ENCODE assay signal across 1 cellular context in the genomic region with DNA sequence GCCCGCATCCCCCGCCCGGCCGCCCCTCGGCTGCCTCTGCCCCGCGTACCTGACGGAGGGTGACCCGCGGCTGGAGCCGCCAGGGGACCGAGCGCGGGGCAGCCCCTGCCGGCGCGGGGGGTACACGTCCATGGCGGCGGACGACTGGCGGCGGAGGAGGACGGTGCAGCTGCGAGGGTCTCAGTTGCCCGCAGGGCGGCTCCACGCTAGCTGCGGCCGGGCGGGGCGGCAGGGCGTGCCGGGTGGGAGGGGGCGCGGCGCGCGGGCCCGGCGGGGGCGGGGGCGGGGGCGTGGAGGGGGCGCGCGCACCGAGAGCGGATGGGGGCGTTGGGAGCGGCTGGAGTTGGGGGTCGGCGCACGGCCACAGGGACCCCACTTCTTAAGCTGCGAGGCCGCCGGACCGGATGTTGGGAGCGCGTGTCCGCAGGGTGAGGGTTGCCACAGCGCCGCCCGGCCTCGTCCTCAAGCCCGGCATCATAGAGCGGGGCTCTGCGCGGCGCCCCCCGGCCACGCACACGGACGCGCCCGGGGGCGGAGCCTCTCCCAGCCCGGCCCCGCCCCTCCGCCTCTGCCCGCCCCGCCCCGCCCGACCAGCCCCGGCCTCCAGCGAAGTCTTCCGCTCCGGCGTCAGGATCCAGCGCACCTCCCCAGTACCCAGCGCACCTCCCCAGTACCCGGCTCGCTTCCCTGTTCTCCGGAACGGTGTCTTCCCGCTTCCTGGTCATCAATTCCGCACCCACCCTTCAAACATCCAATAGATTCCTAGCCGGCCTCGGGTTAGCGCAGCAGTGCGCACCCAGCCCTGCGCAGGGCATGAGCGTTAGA.
A peak's percentile ranks its signal among the peaks of the same experiment; 100 is the strongest.
TF ChIP-seq lines count a peak whose summit lies in the region.

A gene (minus strand): TSS at position 244 of the 825 bp plus-strand sequence. CDS start 112 bp downstream, at position 132.

TF ChIP-seq in HEK293, 187 proteins besides CTCF, POLR2A, EP300 and RAD21 (continued from another document and continues in another):
- TF ChIP-seq, protein P1, sequence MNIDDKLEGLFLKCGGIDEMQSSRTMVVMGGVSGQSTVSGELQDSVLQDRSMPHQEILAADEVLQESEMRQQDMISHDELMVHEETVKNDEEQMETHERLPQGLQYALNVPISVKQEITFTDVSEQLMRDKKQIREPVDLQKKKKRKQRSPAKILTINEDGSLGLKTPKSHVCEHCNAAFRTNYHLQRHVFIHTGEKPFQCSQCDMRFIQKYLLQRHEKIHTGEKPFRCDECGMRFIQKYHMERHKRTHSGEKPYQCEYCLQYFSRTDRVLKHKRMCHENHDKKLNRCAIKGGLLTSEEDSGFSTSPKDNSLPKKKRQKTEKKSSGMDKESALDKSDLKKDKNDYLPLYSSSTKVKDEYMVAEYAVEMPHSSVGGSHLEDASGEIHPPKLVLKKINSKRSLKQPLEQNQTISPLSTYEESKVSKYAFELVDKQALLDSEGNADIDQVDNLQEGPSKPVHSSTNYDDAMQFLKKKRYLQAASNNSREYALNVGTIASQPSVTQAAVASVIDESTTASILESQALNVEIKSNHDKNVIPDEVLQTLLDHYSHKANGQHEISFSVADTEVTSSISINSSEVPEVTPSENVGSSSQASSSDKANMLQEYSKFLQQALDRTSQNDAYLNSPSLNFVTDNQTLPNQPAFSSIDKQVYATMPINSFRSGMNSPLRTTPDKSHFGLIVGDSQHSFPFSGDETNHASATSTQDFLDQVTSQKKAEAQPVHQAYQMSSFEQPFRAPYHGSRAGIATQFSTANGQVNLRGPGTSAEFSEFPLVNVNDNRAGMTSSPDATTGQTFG (tag by site-specific recombination; IDR thresholded peaks at IDR 0.05; ENCODE audit: borderline replicate concordance), result no peak
- TF ChIP-seq, protein P2, sequence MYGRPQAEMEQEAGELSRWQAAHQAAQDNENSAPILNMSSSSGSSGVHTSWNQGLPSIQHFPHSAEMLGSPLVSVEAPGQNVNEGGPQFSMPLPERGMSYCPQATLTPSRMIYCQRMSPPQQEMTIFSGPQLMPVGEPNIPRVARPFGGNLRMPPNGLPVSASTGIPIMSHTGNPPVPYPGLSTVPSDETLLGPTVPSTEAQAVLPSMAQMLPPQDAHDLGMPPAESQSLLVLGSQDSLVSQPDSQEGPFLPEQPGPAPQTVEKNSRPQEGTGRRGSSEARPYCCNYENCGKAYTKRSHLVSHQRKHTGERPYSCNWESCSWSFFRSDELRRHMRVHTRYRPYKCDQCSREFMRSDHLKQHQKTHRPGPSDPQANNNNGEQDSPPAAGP (tag by site-specific recombination; IDR thresholded peaks at IDR 0.05), result 0 out of 2 replicates have a peak, but pooled peaks have one; percentile 47
- peak; percentile 58; the same call in 1 of the 2 replicates for TF ChIP-seq KLF1 (tag by site-specific recombination; IDR thresholded peaks at IDR 0.05)
- TF ChIP-seq, protein P3, sequence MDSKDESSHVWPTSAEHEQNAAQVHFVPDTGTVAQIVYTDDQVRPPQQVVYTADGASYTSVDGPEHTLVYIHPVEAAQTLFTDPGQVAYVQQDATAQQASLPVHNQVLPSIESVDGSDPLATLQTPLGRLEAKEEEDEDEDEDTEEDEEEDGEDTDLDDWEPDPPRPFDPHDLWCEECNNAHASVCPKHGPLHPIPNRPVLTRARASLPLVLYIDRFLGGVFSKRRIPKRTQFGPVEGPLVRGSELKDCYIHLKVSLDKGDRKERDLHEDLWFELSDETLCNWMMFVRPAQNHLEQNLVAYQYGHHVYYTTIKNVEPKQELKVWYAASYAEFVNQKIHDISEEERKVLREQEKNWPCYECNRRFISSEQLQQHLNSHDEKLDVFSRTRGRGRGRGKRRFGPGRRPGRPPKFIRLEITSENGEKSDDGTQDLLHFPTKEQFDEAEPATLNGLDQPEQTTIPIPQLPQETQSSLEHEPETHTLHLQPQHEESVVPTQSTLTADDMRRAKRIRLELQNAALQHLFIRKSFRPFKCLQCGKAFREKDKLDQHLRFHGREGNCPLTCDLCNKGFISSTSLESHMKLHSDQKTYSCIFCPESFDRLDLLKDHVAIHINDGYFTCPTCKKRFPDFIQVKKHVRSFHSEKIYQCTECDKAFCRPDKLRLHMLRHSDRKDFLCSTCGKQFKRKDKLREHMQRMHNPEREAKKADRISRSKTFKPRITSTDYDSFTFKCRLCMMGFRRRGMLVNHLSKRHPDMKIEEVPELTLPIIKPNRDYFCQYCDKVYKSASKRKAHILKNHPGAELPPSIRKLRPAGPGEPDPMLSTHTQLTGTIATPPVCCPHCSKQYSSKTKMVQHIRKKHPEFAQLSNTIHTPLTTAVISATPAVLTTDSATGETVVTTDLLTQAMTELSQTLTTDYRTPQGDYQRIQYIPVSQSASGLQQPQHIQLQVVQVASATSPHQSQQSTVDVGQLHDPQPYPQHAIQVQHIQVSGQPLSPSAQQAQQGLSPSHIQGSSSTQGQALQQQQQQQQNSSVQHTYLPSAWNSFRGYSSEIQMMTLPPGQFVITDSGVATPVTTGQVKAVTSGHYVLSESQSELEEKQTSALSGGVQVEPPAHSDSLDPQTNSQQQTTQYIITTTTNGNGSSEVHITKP (tag by site-specific recombination; IDR thresholded peaks at IDR 0.05), result peak; percentile 99
- TF ChIP-seq, protein P4, sequence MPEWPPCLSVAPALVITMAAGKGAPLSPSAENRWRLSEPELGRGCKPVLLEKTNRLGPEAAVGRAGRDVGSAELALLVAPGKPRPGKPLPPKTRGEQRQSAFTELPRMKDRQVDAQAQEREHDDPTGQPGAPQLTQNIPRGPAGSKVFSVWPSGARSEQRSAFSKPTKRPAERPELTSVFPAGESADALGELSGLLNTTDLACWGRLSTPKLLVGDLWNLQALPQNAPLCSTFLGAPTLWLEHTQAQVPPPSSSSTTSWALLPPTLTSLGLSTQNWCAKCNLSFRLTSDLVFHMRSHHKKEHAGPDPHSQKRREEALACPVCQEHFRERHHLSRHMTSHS (tag by site-specific recombination; IDR thresholded peaks at IDR 0.05), result no peak
- TF ChIP-seq ZNF837 (tag by site-specific recombination; IDR thresholded peaks at IDR 0.05), result no peak
- TF ChIP-seq ZNF768 (tag by site-specific recombination; IDR thresholded peaks at IDR 0.05), result no peak
- no peak for TF ChIP-seq ZNF133 (tag by site-specific recombination; IDR thresholded peaks at IDR 0.05)
- no peak for TF ChIP-seq ZNF16 (tag by site-specific recombination; IDR thresholded peaks at IDR 0.05; ENCODE audit: low read depth)
- no peak for TF ChIP-seq ZNF701 (tag by site-specific recombination; IDR thresholded peaks at IDR 0.05)
- TF ChIP-seq, protein P5, sequence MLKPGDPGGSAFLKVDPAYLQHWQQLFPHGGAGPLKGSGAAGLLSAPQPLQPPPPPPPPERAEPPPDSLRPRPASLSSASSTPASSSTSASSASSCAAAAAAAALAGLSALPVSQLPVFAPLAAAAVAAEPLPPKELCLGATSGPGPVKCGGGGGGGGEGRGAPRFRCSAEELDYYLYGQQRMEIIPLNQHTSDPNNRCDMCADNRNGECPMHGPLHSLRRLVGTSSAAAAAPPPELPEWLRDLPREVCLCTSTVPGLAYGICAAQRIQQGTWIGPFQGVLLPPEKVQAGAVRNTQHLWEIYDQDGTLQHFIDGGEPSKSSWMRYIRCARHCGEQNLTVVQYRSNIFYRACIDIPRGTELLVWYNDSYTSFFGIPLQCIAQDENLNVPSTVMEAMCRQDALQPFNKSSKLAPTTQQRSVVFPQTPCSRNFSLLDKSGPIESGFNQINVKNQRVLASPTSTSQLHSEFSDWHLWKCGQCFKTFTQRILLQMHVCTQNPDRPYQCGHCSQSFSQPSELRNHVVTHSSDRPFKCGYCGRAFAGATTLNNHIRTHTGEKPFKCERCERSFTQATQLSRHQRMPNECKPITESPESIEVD (tag by site-specific recombination; IDR thresholded peaks at IDR 0.05), result no peak
- peak; percentile 44 for TF ChIP-seq SP7 (tag by site-specific recombination; IDR thresholded peaks at IDR 0.05)
- TF ChIP-seq BCL11A (tag by site-specific recombination; IDR thresholded peaks at IDR 0.05; ENCODE audit: low read depth), result no peak
- TF ChIP-seq, protein P6, sequence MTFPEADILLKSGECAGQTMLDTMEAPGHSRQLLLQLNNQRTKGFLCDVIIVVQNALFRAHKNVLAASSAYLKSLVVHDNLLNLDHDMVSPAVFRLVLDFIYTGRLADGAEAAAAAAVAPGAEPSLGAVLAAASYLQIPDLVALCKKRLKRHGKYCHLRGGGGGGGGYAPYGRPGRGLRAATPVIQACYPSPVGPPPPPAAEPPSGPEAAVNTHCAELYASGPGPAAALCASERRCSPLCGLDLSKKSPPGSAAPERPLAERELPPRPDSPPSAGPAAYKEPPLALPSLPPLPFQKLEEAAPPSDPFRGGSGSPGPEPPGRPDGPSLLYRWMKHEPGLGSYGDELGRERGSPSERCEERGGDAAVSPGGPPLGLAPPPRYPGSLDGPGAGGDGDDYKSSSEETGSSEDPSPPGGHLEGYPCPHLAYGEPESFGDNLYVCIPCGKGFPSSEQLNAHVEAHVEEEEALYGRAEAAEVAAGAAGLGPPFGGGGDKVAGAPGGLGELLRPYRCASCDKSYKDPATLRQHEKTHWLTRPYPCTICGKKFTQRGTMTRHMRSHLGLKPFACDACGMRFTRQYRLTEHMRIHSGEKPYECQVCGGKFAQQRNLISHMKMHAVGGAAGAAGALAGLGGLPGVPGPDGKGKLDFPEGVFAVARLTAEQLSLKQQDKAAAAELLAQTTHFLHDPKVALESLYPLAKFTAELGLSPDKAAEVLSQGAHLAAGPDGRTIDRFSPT (tag by site-specific recombination; IDR thresholded peaks at IDR 0.05), result no peak
- TF ChIP-seq ZNF664 (tag by site-specific recombination; IDR thresholded peaks at IDR 0.05), result no peak
- TF ChIP-seq, protein P7, sequence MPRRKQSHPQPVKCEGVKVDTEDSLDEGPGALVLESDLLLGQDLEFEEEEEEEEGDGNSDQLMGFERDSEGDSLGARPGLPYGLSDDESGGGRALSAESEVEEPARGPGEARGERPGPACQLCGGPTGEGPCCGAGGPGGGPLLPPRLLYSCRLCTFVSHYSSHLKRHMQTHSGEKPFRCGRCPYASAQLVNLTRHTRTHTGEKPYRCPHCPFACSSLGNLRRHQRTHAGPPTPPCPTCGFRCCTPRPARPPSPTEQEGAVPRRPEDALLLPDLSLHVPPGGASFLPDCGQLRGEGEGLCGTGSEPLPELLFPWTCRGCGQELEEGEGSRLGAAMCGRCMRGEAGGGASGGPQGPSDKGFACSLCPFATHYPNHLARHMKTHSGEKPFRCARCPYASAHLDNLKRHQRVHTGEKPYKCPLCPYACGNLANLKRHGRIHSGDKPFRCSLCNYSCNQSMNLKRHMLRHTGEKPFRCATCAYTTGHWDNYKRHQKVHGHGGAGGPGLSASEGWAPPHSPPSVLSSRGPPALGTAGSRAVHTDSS (tag by site-specific recombination; IDR thresholded peaks at IDR 0.05), result no peak
- TF ChIP-seq, protein P8, sequence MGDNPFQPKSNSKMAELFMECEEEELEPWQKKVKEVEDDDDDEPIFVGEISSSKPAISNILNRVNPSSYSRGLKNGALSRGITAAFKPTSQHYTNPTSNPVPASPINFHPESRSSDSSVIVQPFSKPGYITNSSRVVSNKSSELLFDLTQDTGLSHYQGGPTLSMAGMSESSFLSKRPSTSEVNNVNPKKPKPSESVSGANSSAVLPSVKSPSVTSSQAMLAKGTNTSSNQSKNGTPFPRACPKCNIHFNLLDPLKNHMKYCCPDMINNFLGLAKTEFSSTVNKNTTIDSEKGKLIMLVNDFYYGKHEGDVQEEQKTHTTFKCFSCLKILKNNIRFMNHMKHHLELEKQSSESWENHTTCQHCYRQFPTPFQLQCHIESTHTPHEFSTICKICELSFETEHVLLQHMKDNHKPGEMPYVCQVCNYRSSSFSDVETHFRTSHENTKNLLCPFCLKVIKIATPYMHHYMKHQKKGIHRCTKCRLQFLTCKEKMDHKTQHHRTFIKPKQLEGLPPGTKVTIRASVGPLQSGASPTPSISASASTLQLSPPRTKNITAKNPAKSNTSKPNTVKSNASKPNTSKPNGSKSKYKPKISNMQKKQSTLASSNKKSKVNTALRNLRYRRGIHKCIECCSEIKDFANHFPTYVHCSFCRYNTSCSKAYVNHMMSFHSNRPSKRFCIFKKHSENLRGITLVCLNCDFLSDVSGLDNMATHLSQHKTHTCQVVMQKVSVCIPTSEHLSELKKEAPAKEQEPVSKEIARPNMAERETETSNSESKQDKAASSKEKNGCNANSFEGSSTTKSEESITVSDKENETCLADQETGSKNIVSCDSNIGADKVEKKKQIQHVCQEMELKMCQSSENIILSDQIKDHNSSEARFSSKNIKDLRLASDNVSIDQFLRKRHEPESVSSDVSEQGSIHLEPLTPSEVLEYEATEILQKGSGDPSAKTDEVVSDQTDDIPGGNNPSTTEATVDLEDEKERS (tag by site-specific recombination; IDR thresholded peaks at IDR 0.05), result no peak
- no peak for TF ChIP-seq ZNF391 (tag by site-specific recombination; IDR thresholded peaks at IDR 0.05; ENCODE audit: borderline replicate concordance, low read depth)
- TF ChIP-seq YY2 (tag by site-specific recombination; IDR thresholded peaks at IDR 0.05), result no peak
- TF ChIP-seq ZNF707 (tag by site-specific recombination; IDR thresholded peaks at IDR 0.05), result no peak
- no peak for TF ChIP-seq ZNF350 (tag by site-specific recombination; IDR thresholded peaks at IDR 0.05)
- TF ChIP-seq ZNF76 (tag by site-specific recombination; IDR thresholded peaks at IDR 0.05; ENCODE audit: borderline replicate concordance, low read depth), result peak; percentile 73
- TF ChIP-seq ZNF433 (tag by site-specific recombination; IDR thresholded peaks at IDR 0.05; ENCODE audit: low read depth), result no peak
- TF ChIP-seq ZNF529 (tag by site-specific recombination; IDR thresholded peaks at IDR 0.05; ENCODE audit: insufficient replicate concordance), result no peak
- TF ChIP-seq, protein P9, sequence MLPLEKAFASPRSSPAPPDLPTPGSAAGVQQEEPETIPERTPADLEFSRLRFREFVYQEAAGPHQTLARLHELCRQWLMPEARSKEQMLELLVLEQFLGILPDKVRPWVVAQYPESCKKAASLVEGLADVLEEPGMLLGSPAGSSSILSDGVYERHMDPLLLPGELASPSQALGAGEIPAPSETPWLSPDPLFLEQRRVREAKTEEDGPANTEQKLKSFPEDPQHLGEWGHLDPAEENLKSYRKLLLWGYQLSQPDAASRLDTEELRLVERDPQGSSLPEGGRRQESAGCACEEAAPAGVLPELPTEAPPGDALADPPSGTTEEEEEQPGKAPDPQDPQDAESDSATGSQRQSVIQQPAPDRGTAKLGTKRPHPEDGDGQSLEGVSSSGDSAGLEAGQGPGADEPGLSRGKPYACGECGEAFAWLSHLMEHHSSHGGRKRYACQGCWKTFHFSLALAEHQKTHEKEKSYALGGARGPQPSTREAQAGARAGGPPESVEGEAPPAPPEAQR (tag by site-specific recombination; IDR thresholded peaks at IDR 0.05), result no peak
- no peak for TF ChIP-seq TRIM28 (IDR thresholded peaks at IDR 0.05; ENCODE audit: borderline replicate concordance, low read length)
- no peak for TF ChIP-seq ZNF658 (tag by site-specific recombination; IDR thresholded peaks at IDR 0.05)
- TF ChIP-seq ZBTB8A (tag by site-specific recombination; IDR thresholded peaks at IDR 0.05), result peak; percentile 71
- TF ChIP-seq, protein P10, sequence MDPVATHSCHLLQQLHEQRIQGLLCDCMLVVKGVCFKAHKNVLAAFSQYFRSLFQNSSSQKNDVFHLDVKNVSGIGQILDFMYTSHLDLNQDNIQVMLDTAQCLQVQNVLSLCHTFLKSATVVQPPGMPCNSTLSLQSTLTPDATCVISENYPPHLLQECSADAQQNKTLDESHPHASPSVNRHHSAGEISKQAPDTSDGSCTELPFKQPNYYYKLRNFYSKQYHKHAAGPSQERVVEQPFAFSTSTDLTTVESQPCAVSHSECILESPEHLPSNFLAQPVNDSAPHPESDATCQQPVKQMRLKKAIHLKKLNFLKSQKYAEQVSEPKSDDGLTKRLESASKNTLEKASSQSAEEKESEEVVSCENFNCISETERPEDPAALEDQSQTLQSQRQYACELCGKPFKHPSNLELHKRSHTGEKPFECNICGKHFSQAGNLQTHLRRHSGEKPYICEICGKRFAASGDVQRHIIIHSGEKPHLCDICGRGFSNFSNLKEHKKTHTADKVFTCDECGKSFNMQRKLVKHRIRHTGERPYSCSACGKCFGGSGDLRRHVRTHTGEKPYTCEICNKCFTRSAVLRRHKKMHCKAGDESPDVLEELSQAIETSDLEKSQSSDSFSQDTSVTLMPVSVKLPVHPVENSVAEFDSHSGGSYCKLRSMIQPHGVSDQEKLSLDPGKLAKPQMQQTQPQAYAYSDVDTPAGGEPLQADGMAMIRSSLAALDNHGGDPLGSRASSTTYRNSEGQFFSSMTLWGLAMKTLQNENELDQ (tag by site-specific recombination; IDR thresholded peaks at IDR 0.05; ENCODE audit: low read depth), result no peak
